In genomic region chr7:26078437-26079362, GRCh38 we compare ENCODE assay signal across 1 cellular context.
TF ChIP-seq lines count a peak whose summit lies in the region.

No MANE protein-coding gene starts in this region.

TF ChIP-seq in HEK293, 187 proteins besides CTCF, POLR2A, EP300 and RAD21 (continued from another document and continues in another):
- TF ChIP-seq TSHZ1 (tag by site-specific recombination; IDR thresholded peaks at IDR 0.05; ENCODE audit: borderline replicate concordance) (no peak), ZNF239 (tag by site-specific recombination; IDR thresholded peaks at IDR 0.05) (no peak), ZBTB8A (tag by site-specific recombination; IDR thresholded peaks at IDR 0.05) (peak; percentile 87), ZNF2 (tag by site-specific recombination; IDR thresholded peaks at IDR 0.05) (no peak), ZNF362 (tag by site-specific recombination; IDR thresholded peaks at IDR 0.05) (no peak), WT1 (tag by site-specific recombination; IDR thresholded peaks at IDR 0.05) (no peak), ZNF610 (tag by site-specific recombination; IDR thresholded peaks at IDR 0.05; ENCODE audit: borderline replicate concordance) (no peak), ZNF585B (tag by site-specific recombination; IDR thresholded peaks at IDR 0.05) (no peak), ZNF791 (tag by site-specific recombination; IDR thresholded peaks at IDR 0.05) (no peak), ZNF549 (tag by site-specific recombination; IDR thresholded peaks at IDR 0.05) (no peak), OSR2 (tag by site-specific recombination; IDR thresholded peaks at IDR 0.05) (peak; percentile 58), ZBTB7A (tag by site-specific recombination; IDR thresholded peaks at IDR 0.05; ENCODE audit: low read depth) (no peak), SP7 (tag by site-specific recombination; IDR thresholded peaks at IDR 0.05) (no peak), BCL11A (tag by site-specific recombination; IDR thresholded peaks at IDR 0.05; ENCODE audit: low read depth) (no peak), ZBTB17 (tag by site-specific recombination; IDR thresholded peaks at IDR 0.05) (peak; percentile 1; the same call in 1 of the 2 replicates), SCRT1 (tag by site-specific recombination; IDR thresholded peaks at IDR 0.05; ENCODE audit: borderline replicate concordance) (0 out of 2 replicates have a peak, but pooled peaks have one; percentile 17), ZNF510 (tag by site-specific recombination; IDR thresholded peaks at IDR 0.05; ENCODE audit: insufficient replicate concordance) (no peak), ZNF707 (tag by site-specific recombination; IDR thresholded peaks at IDR 0.05) (no peak), GFI1B (tag by site-specific recombination; IDR thresholded peaks at IDR 0.05) (0 out of 2 replicates have a peak, but pooled peaks have one; percentile 18), ZNF571 (tag by site-specific recombination; IDR thresholded peaks at IDR 0.05) (no peak), ZNF23 (tag by site-specific recombination; IDR thresholded peaks at IDR 0.05; ENCODE audit: borderline replicate concordance) (no peak), ZNF174 (tag by site-specific recombination; IDR thresholded peaks at IDR 0.05) (no peak), ZBTB44 (tag by site-specific recombination; IDR thresholded peaks at IDR 0.05) (no peak), ZNF266 (tag by site-specific recombination; IDR thresholded peaks at IDR 0.05; ENCODE audit: low read depth) (no peak), ZNF48 (tag by site-specific recombination; IDR thresholded peaks at IDR 0.05) (no peak), MEIS1 (CRISPR knock-in tag; IDR thresholded peaks at IDR 0.05; ENCODE audit: borderline replicate concordance) (no peak), ZNF629 (tag by site-specific recombination; IDR thresholded peaks at IDR 0.05) (no peak), HOXC10 (CRISPR knock-in tag; IDR thresholded peaks at IDR 0.05) (no peak), KLF7 (tag by site-specific recombination; IDR thresholded peaks at IDR 0.05; ENCODE audit: borderline replicate concordance) (no peak), ZBTB1 (tag by site-specific recombination; IDR thresholded peaks at IDR 0.05) (no peak), ZNF148 (tag by site-specific recombination; IDR thresholded peaks at IDR 0.05; ENCODE audit: borderline replicate concordance) (no peak), ZNF830 (tag by site-specific recombination; IDR thresholded peaks at IDR 0.05; ENCODE audit: low read depth) (no peak), PATZ1 (tag by site-specific recombination; IDR thresholded peaks at IDR 0.05) (no peak), ZNF394 (tag by site-specific recombination; IDR thresholded peaks at IDR 0.05; ENCODE audit: borderline replicate concordance) (peak; percentile 80), ZNF623 (tag by site-specific recombination; IDR thresholded peaks at IDR 0.05) (no peak), ZBTB26 (tag by site-specific recombination; optimal IDR thresholded peaks at IDR 0.05) (peak; percentile 59), PRDM1 (tag by site-specific recombination; IDR thresholded peaks at IDR 0.05) (no peak), ZNF776 (tag by site-specific recombination; IDR thresholded peaks at IDR 0.05; ENCODE audit: borderline replicate concordance) (no peak), OVOL3 (tag by site-specific recombination; IDR thresholded peaks at IDR 0.05) (no peak), ZNF121 (tag by site-specific recombination; IDR thresholded peaks at IDR 0.05) (peak; percentile 95), ZNF280C (tag by site-specific recombination; IDR thresholded peaks at IDR 0.05) (no peak), ZNF202 (tag by site-specific recombination; IDR thresholded peaks at IDR 0.05; ENCODE audit: borderline replicate concordance) (no peak), ZXDB (tag by site-specific recombination; IDR thresholded peaks at IDR 0.05) (no peak), ZNF335 (tag by site-specific recombination; conservative IDR thresholded peaks at IDR 0.05) (peak; percentile 89), ZNF398 (tag by site-specific recombination; IDR thresholded peaks at IDR 0.05) (no peak), ZNF366 (tag by site-specific recombination; conservative IDR thresholded peaks at IDR 0.05) (no peak), BCL6B (tag by site-specific recombination; IDR thresholded peaks at IDR 0.05) (no peak), ZFHX2 (tag by site-specific recombination; conservative IDR thresholded peaks at IDR 0.05) (peak; percentile 81), ZBTB21 (tag by site-specific recombination; IDR thresholded peaks at IDR 0.05) (no peak)
